7 cellular contexts compared by ENCODE assay signal in genomic region chr4:9444114-9444513, GRCh38. TPM values are rescaled to one million over a fixed set of nuclear protein-coding genes. Genes with fewer than 3 reads are reported as not detected.
"Had no signal": no experiment of that assay in that cellular context is flagged by ENCODE, and none has a peak within 500 bp of the region (broad histone marks: within the 10 kb centered on the region; RNA-seq: fewer than 3 reads in every experiment).

Gene DEFB131A (plus strand): TSS chr4:9444414. CDS start chr4:9444534, 120 bp downstream.

RNA-seq across cellular contexts. Expression of gene DEFB131A, which starts in this region (rescaled TPM):
- total RNA-seq: GM23248, GM23338, H1, H4, H7, H9, HFFc6 had no signal
- polyA plus RNA-seq: GM23248, GM23338, H1 had no signal
